17 cellular contexts compared by ENCODE assay signal in genomic region chr14:61277232-61277631, GRCh38.
"Had no signal": no experiment of that assay in that cellular context is flagged by ENCODE, and none has a peak within 500 bp of the region (broad histone marks: within the 10 kb centered on the region; RNA-seq: fewer than 3 reads in every experiment).

No MANE protein-coding gene starts in this region.

- H3K36me3 ChIP-seq: gastroesophageal sphincter, heart left ventricle, lower lobe of right lung, thyroid gland had no signal

- ATAC-seq: activated CD8-positive, alpha-beta T cell treated with anti-CD3 and anti-CD28 coated beads for 36 hours; activated T-helper 17 cell treated with anti-CD3 and anti-CD28 coated beads, Interleukin-2, amount 50 U/mL, for 72 hours; esophagus mucosa; gastroesophageal sphincter; heart left ventricle; lower lobe of right lung had no signal

- DNase-seq: activated CD4-positive, alpha-beta T cell treated with anti-CD3 and anti-CD28 coated beads, Interleukin-2, amount 10 ng/mL, durations not matched to agents 24 days and 14 days; activated CD8-positive, alpha-beta T cell treated with anti-CD3 and anti-CD28 coated beads for 36 hours; activated naive CD4-positive, alpha-beta T cell treated with Interleukin-2 at 50 U/mL for 16 hours; activated naive CD8-positive, alpha-beta T cell treated with anti-CD3 and anti-CD28 coated beads, Interleukin-2, amount 10 ng/mL, durations not matched to agents 7 days and 5 days; activated T-cell treated with anti-CD3 and anti-CD28 coated beads, Interleukin-2, amount 50 U/mL, for 1 hour; anterior cingulate cortex; caudate nucleus; effector CD4-positive, alpha-beta T cell; heart left ventricle; lower lobe of right lung; posterior cingulate gyrus; stimulated activated CD4-positive, alpha-beta T cell treated with anti-CD3 and anti-CD28 coated beads, Interleukin-2, amount 100 ng/mL, for 24 hours; stimulated activated naive CD4-positive, alpha-beta T cell treated with Interleukin-2 at 50 U/mL for 16 hours; thyroid gland had no signal

- H3K27ac ChIP-seq: gastroesophageal sphincter, heart left ventricle, lower lobe of right lung, thyroid gland had no signal

- H3K4me3 ChIP-seq: gastroesophageal sphincter, heart left ventricle, lower lobe of right lung, thyroid gland had no signal

- H3K27me3 ChIP-seq: thyroid gland had no signal

- H3K9me3 ChIP-seq: gastroesophageal sphincter, heart left ventricle, lower lobe of right lung, thyroid gland had no signal
